ENCODE assay signal across 15 cellular contexts in the genomic region with DNA sequence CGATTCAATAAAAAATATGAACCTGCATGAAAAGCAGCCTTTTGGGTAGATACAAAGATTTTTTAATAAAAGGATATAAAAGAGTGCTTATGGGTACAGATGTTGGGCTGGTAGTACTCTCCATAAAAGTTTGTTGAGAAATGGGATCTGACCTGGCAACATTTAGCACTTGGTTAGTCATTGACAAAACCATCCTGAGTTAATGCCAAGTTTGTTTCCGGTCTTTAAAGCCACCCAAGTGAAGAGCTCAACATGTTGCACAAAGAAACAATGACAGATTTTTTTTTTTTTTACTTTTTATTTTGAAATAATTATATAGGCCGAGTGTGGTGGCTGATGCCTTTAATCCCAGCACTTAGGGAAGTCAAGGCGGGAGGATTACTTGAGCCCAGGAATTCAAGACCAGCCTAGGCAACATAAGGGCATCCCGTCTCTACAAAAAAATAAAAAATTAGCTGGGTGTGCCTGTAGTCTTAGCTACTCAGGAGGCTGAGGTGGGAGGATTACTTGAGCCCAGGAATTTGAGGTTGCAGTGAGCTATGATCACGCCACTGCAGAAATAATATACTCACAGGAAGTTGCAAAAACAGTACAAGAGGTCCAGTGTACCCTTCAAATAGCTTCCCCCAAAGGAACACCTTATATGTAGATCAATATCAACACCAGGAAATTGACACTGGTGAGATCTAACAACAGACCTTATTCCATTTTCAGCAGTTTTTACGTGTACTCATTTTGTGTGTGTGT. TPM values are rescaled to one million over a fixed set of nuclear protein-coding genes. Genes with fewer than 3 reads are reported as not detected.
DNase-seq lines count a peak whose midpoint lies in the region; ATAC-seq and TF ChIP-seq lines count a peak whose summit lies in the region.
"Had no signal": no experiment of that assay in that cellular context is flagged by ENCODE, and none has a peak within 500 bp of the region (broad histone marks: within the 10 kb centered on the region; RNA-seq: fewer than 3 reads in every experiment).

No MANE protein-coding gene starts in this region.

- POLR2A ChIA-PET in MCF 10A (lab: Yijun Ruan, JAX): interaction anchor here (0.8 to 1.7 kb wide), 4 partner anchors 9 to 443 kb away, joined by 3 to 5 read pairs (median 4); no protein-coding TSS in a partner anchor

- BruUV-seq in MCF 10A (replicated peaks; lab: Mats Ljungman, UMichigan): no TSS peak

- peaks cover 0 to 5% of the 10 kb centered on the region in 2 donors for H3K4me1 ChIP-seq in breast epithelium

- DNase-seq in MCF 10A (ENCODE audit: unreplicated experiment) (peak; percentile 85), breast epithelium (ENCODE audit: low spot score in 2 of 2) (no peak), T-helper 17 cell (no peak), fibroblast of mammary gland (ENCODE audit: low read depth) (peak; percentile 77), stromal cell of bone marrow (ENCODE audit: low read depth) (peak; percentile 44), MV-4-11 (lab: John Stamatoyannopoulos, UW) (no peak)
- DNase-seq in stimulated activated CD4-positive, alpha-beta T cell treated with anti-CD3 and anti-CD28 coated beads, Interleukin-4, amount 100 ng/mL, for 24 hours: no peak
- DNase-seq: activated CD4-positive, alpha-beta T cell treated with anti-CD3 and anti-CD28 coated beads for 4 hours; activated naive CD4-positive, alpha-beta T cell treated with Interleukin-2 at 50 U/mL for 16 hours; NCI-H1436; NCI-H774; substantia nigra had no signal

- CTCF ChIA-PET in MCF 10A (lab: Yijun Ruan, JAX): interaction anchor here (0.6 to 1.4 kb wide), 4 partner anchors 52 to 508 kb away, joined by 3 to 6 read pairs (median 3); no protein-coding TSS in a partner anchor

- H3K27ac ChIP-seq in breast epithelium: peak overlapping the region in 1 of 2 donors; percentile 9

- no peak for TF ChIP-seq POLR2A in breast epithelium (IDR thresholded peaks at IDR 0.05)

- H3K27me3 Mint-ChIP-seq in MCF 10A (ENCODE audit: insufficient read depth, unreplicated experiment) (peaks cover 25% of the 10 kb centered on the region), T-helper 17 cell (no peaks in the 10 kb centered on the region)

- peaks cover 0 to 16% of the 10 kb centered on the region in 2 donors for H3K27me3 ChIP-seq in breast epithelium

- no peaks in the 10 kb centered on the region for H3K9me3 Mint-ChIP-seq in MCF 10A (ENCODE audit: unreplicated experiment)

- intact Hi-C loops in MCF 10A (cut with micrococcal nuclease): loop anchor here (5.0 to 10.0 kb wide), 2 partner anchors 43 to 145 kb away; partner anchors contain the start of gene ZNF674
- intact Hi-C loops in breast epithelium (cut with DNase I; ENCODE audit: low total_unique reads): no loop called here

- H3K4me3 ChIP-seq in breast epithelium (no peak overlapping the region), fibroblast of mammary gland (ENCODE audit: control insufficient read depth, low read depth, low read length) (no peak overlapping the region)
- H3K4me3 ChIP-seq: coronary artery had no signal

- H3K36me3 Mint-ChIP-seq in MCF 10A (ENCODE audit: insufficient read depth, unreplicated experiment) (no peaks in the 10 kb centered on the region), T-helper 17 cell (ENCODE audit: low read depth) (peaks cover 2% of the 10 kb centered on the region)
- H3K36me3 Mint-ChIP-seq: mesothelial cell of epicardium had no signal

- TF ChIP-seq CTCF in MCF 10A (IDR thresholded peaks at IDR 0.05; ENCODE audit: unreplicated experiment) (no peak), breast epithelium (IDR thresholded peaks at IDR 0.05) (no peak), fibroblast of mammary gland (conservative IDR thresholded peaks at IDR 0.05; ENCODE audit: control insufficient read depth, insufficient read depth, low read depth, low read length) (no peak)

- no peak overlapping the region for H3K4me3 Mint-ChIP-seq in MCF 10A (ENCODE audit: unreplicated experiment)
- H3K4me3 Mint-ChIP-seq in T-helper 17 cell: no peak overlapping the region
- H3K4me3 Mint-ChIP-seq: mesothelial cell of epicardium had no signal

- no peaks in the 10 kb centered on the region for H3K36me3 ChIP-seq in breast epithelium

- H3K4me1 Mint-ChIP-seq in MCF 10A (ENCODE audit: insufficient read depth, unreplicated experiment): peaks cover 8% of the 10 kb centered on the region
- peaks cover 13% of the 10 kb centered on the region for H3K4me1 Mint-ChIP-seq in T-helper 17 cell

- ATAC-seq in T-helper 17 cell (no peak), HG03439 (IDR thresholded peaks at IDR 0.05; ENCODE audit: unreplicated experiment) (no peak)

- H3K27ac Mint-ChIP-seq in MCF 10A (ENCODE audit: low read depth, unreplicated experiment) (no peak overlapping the region), T-helper 17 cell (peak overlapping the region; percentile 21)
- H3K27ac Mint-ChIP-seq: mesothelial cell of epicardium had no signal

- H3K9me3 ChIP-seq in breast epithelium (no peaks in the 10 kb centered on the region), T-helper 17 cell (ENCODE audit: control insufficient read depth, low read length, poor library complexity, severe bottlenecking) (no peaks in the 10 kb centered on the region)

RNA-seq across cellular contexts. Expression of gene CHST7, which starts 16.6 kb away (rescaled TPM):
- total RNA-seq in MCF 10A (2022): 1.2 and 1.6 TPM in 2 replicates
- total RNA-seq in breast epithelium: 10 to 100 TPM in 2 of 3 donors, 1 to 10 TPM in 1; 7.5 to 81.6 (median 10.8) TPM
- total RNA-seq in T-helper 17 cell: 1 to 10 TPM; 6.3 to 6.6 TPM

RNA-seq across cellular contexts. Expression of gene ZNF674, which starts 44.9 kb away (rescaled TPM):
- total RNA-seq in MCF 10A (2022) (7.2 and 9.7 TPM in 2 replicates), breast epithelium (1 to 10 TPM; 2.6 to 7.3 (median 3.8) TPM), T-helper 17 cell (1 to 10 TPM; 1.6 to 3.9 TPM)

Comparison
In these comparisons a context has a peak if more than half of its experiments do, and no peak if none do; other contexts are left out.
1. DNase-seq: peak in MCF 10A (single experiment), fibroblast of mammary gland (single experiment) and stromal cell of bone marrow (single experiment); none in breast epithelium (0 of 2), T-helper 17 cell (0 of 3), stimulated activated CD4-positive, alpha-beta T cell treated with anti-CD3 and anti-CD28 coated beads, Interleukin-4, amount 100 ng/mL, for 24 hours (single experiment) and MV-4-11 (single experiment).